In the genomic region with DNA sequence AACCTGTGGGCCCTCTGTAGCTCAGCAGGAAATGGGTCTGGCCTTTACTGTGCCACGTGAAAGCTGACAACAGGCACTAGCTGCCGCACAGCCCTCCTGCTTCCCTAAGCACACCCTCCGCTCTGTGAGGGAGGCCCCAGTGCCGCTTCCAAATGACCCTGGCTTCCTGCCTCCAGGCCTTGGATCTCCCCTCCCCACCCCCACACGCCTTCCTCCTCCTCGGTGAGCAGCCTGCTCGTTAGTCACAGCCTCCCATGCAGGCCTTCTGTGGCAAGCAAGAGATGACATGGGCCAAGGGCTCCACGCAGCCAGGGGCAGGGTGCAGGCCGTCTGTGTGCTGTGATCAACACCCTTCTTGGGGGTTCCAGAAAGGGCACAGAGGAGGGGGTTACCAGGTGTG, we compare ENCODE assay signal across 10 cellular contexts. TPM values are rescaled to one million over a fixed set of nuclear protein-coding genes. Genes with fewer than 3 reads are reported as not detected.
DNase-seq lines count a peak whose midpoint lies in the region; ATAC-seq and TF ChIP-seq lines count a peak whose summit lies in the region.
"Had no signal": no experiment of that assay in that cellular context is flagged by ENCODE, and none has a peak within 500 bp of the region (broad histone marks: within the 10 kb centered on the region; RNA-seq: fewer than 3 reads in every experiment).

No MANE protein-coding gene starts in this region.

- H3K36me3 Mint-ChIP-seq in GM23338 (ENCODE audit: low read depth): peaks cover 7% of the 10 kb centered on the region
- H3K36me3 Mint-ChIP-seq in endodermal cell (ENCODE audit: low read depth): peaks cover 34% of the 10 kb centered on the region
- peaks cover 7% of the 10 kb centered on the region for H3K36me3 Mint-ChIP-seq in activated naive CD4-positive, alpha-beta T cell treated with anti-CD3 and anti-CD28 coated beads, Interleukin-2, amount 10 ng/mL, durations not matched to agents 7 days and 5 days

- 0 out of 3 replicates have a peak, but pooled peaks have one; percentile 14 for ATAC-seq in GM23338
- no peak for ATAC-seq in GM18511 (IDR thresholded peaks at IDR 0.05; ENCODE audit: unreplicated experiment)
- no peak for ATAC-seq in GM21360 (IDR thresholded peaks at IDR 0.05; ENCODE audit: unreplicated experiment)
- ATAC-seq: stimulated activated effector memory CD8-positive, alpha-beta T cell treated with anti-CD3 and anti-CD28 coated beads, Interleukin-12 subunit alpha, Interleukin-12 subunit beta, amount 100 ng/mL, for 72 hours had no signal

- no peaks in the 10 kb centered on the region for H3K36me3 ChIP-seq in GM23338 (ENCODE audit: insufficient read depth)
- peaks cover 56% of the 10 kb centered on the region for H3K36me3 ChIP-seq in endodermal cell (ENCODE audit: control insufficient read depth, insufficient read depth, low read length)
- H3K36me3 ChIP-seq in ovary: no peaks in the 10 kb centered on the region

- H2AFZ ChIP-seq in GM23338: no peak overlapping the region

- H3K9me3 Mint-ChIP-seq in GM23338 (no peaks in the 10 kb centered on the region), endodermal cell (no peaks in the 10 kb centered on the region)
- H3K9me3 Mint-ChIP-seq in activated naive CD4-positive, alpha-beta T cell treated with anti-CD3 and anti-CD28 coated beads, Interleukin-2, amount 10 ng/mL, durations not matched to agents 7 days and 5 days: no peaks in the 10 kb centered on the region
- H3K9me3 Mint-ChIP-seq: stimulated activated effector memory CD8-positive, alpha-beta T cell treated with anti-CD3 and anti-CD28 coated beads, Interleukin-12 subunit alpha, Interleukin-12 subunit beta, amount 100 ng/mL, for 72 hours had no signal

- no peaks in the 10 kb centered on the region for H4K20me1 ChIP-seq in GM23338 (replicated peaks; ENCODE audit: insufficient read depth)

- no peaks in the 10 kb centered on the region for H3K9me2 ChIP-seq in GM23338 (ENCODE audit: insufficient read depth)

- no peak overlapping the region for H3K9ac ChIP-seq in endodermal cell (ENCODE audit: extremely low read depth, low read length, poor library complexity, severe bottlenecking)

- H3K4me3 ChIP-seq in GM23338: no peak overlapping the region
- no peak overlapping the region for H3K4me3 ChIP-seq in endodermal cell (ENCODE audit: low read length)
- H3K4me3 ChIP-seq in ovary: no peak overlapping the region
- H3K4me3 ChIP-seq: cardiac muscle cell had no signal

- no peaks in the 10 kb centered on the region for H3K79me2 ChIP-seq in GM23338 (replicated peaks; ENCODE audit: insufficient read depth)

- no peak for TF ChIP-seq POLR2A in ovary (IDR thresholded peaks at IDR 0.05)

- H3K27ac ChIP-seq in GM23338 (ENCODE audit: low read depth) (no peak overlapping the region), endodermal cell (ENCODE audit: low read depth, low read length) (no peak overlapping the region), ovary (peak overlapping the region in 1 of 2 donors; percentile 27)
- H3K27ac ChIP-seq: cardiac muscle cell had no signal

- H3K4me3 Mint-ChIP-seq in GM23338 (no peak overlapping the region), endodermal cell (no peak overlapping the region)
- H3K4me3 Mint-ChIP-seq in activated naive CD4-positive, alpha-beta T cell treated with anti-CD3 and anti-CD28 coated beads, Interleukin-2, amount 10 ng/mL, durations not matched to agents 7 days and 5 days: no peak overlapping the region
- H3K4me3 Mint-ChIP-seq: stimulated activated effector memory CD8-positive, alpha-beta T cell treated with anti-CD3 and anti-CD28 coated beads, Interleukin-12 subunit alpha, Interleukin-12 subunit beta, amount 100 ng/mL, for 72 hours had no signal

- H3F3A ChIP-seq in GM23338 (replicated peaks; ENCODE audit: low read depth): no peaks in the 10 kb centered on the region

- H3K9me3 ChIP-seq in endodermal cell (ENCODE audit: control insufficient read depth, low read length): no peaks in the 10 kb centered on the region
- no peaks in the 10 kb centered on the region for H3K9me3 ChIP-seq in ovary

- CTCF ChIA-PET in activated naive CD4-positive, alpha-beta T cell treated with anti-CD3 and anti-CD28 coated beads, Interleukin-2, amount 10 ng/mL, durations not matched to agents 7 days and 5 days (lab: Charles Lee): no interaction called here

- no peak for TF ChIP-seq CTCF in GM23338 (conservative IDR thresholded peaks at IDR 0.05; ENCODE audit: low read depth in 2 of 2)
- no peak for TF ChIP-seq CTCF in endodermal cell (conservative IDR thresholded peaks at IDR 0.05)
- no peak for TF ChIP-seq CTCF in ovary (IDR thresholded peaks at IDR 0.05)

- H3K4me1 ChIP-seq in GM23338 (ENCODE audit: insufficient read depth): no peaks in the 10 kb centered on the region
- H3K4me1 ChIP-seq in endodermal cell (ENCODE audit: control insufficient read depth, insufficient read depth, low read length): no peaks in the 10 kb centered on the region
- H3K4me1 ChIP-seq in ovary (ENCODE audit: insufficient read depth): no peaks in the 10 kb centered on the region

- DNase-seq in GM23338 (ENCODE audit: low spot score) (no peak), NCI-H226 (peak; percentile 26), endodermal cell (no peak), ovary (peak; percentile 83 to 88 (median 84))
- no peak for DNase-seq in activated naive CD4-positive, alpha-beta T cell treated with anti-CD3 and anti-CD28 coated beads, Interleukin-2, amount 10 ng/mL, durations not matched to agents 7 days and 5 days
- DNase-seq: activated T-cell treated with anti-CD3 and anti-CD28 coated beads, Interleukin-2, amount 50 U/mL, for 1 hour had no signal

- H3K27me3 ChIP-seq in GM23338 (ENCODE audit: insufficient read depth) (no peaks in the 10 kb centered on the region), endodermal cell (ENCODE audit: control insufficient read depth, insufficient read depth, low read length, poor library complexity, severe bottlenecking) (no peaks in the 10 kb centered on the region), ovary (no peaks in the 10 kb centered on the region)
- H3K27me3 ChIP-seq: cardiac muscle cell had no signal

- WGBS in endodermal cell (ENCODE audit: insufficient coverage in 1 of 2, insufficient read length in 1 of 2), 2 experiments: 86 to 87% methylated on average over 5 to 9 of the region's 9 CpGs
- 13 to 17% (median 14%) methylated on average over 9 of the region's 9 CpGs for WGBS in ovary, 3 donors

- TF ChIP-seq EP300 in ovary (IDR thresholded peaks at IDR 0.05): no peak

- no peak overlapping the region for H3K4me2 ChIP-seq in GM23338

- H3K27me3 Mint-ChIP-seq in GM23338 (ENCODE audit: insufficient read depth, low read depth, poor library complexity): peaks cover 8% of the 10 kb centered on the region
- no peaks in the 10 kb centered on the region for H3K27me3 Mint-ChIP-seq in endodermal cell (ENCODE audit: insufficient read depth)
- no peaks in the 10 kb centered on the region for H3K27me3 Mint-ChIP-seq in activated naive CD4-positive, alpha-beta T cell treated with anti-CD3 and anti-CD28 coated beads, Interleukin-2, amount 10 ng/mL, durations not matched to agents 7 days and 5 days

- intact Hi-C loops in ovary (cut with DNase I): no loop called here

- H3K27ac Mint-ChIP-seq in GM23338: no peak overlapping the region
- peak overlapping the region; percentile 44 for H3K27ac Mint-ChIP-seq in endodermal cell
- H3K27ac Mint-ChIP-seq in activated naive CD4-positive, alpha-beta T cell treated with anti-CD3 and anti-CD28 coated beads, Interleukin-2, amount 10 ng/mL, durations not matched to agents 7 days and 5 days: no peak overlapping the region

- peaks cover 6% of the 10 kb centered on the region; the same call in 1 of the 3 replicates for H3K4me1 Mint-ChIP-seq in GM23338
- peaks cover 9% of the 10 kb centered on the region for H3K4me1 Mint-ChIP-seq in endodermal cell
- no peaks in the 10 kb centered on the region for H3K4me1 Mint-ChIP-seq in activated naive CD4-positive, alpha-beta T cell treated with anti-CD3 and anti-CD28 coated beads, Interleukin-2, amount 10 ng/mL, durations not matched to agents 7 days and 5 days
- H3K4me1 Mint-ChIP-seq: stimulated activated effector memory CD8-positive, alpha-beta T cell treated with anti-CD3 and anti-CD28 coated beads, Interleukin-12 subunit alpha, Interleukin-12 subunit beta, amount 100 ng/mL, for 72 hours had no signal

TF ChIP-seq in GM23338, 12 proteins besides CTCF, POLR2A, EP300 and RAD21 (continues in another document):
- TF ChIP-seq ZNF331 (CRISPR knock-in tag; IDR thresholded peaks at IDR 0.05; ENCODE audit: low read depth): no peak
- no peak for TF ChIP-seq NANOG (IDR thresholded peaks at IDR 0.05; ENCODE audit: borderline replicate concordance)
- TF ChIP-seq POLR2AphosphoS5 (IDR thresholded peaks at IDR 0.05; ENCODE audit: low read depth): no peak

RNA-seq across cellular contexts. Expression of gene RASL10A, which starts 15.3 kb away (rescaled TPM):
- 0.54 and 3.0 TPM in 2 replicates for total RNA-seq in GM23338 (2014; rRNA removed; shearing (Covaris generic))
- polyA plus RNA-seq in GM23338 (2016; fragmentation: Nextera tagmentation; extraction: Ambion mirVana): 0.99 and 1.6 TPM in 2 replicates
- total RNA-seq in endodermal cell: 1 to 10 TPM; 1.3 TPM
- polyA plus RNA-seq in endodermal cell (2013, experiment 1 of 2): 1.0 TPM
- polyA plus RNA-seq in endodermal cell (2013, experiment 2 of 2): 1.1 TPM
- total RNA-seq in ovary: under 1 TPM in 4 of 7 donors, not detected in 3; 0.22 to 0.53 (median 0.41) TPM
- polyA plus RNA-seq in ovary: under 1 TPM; 0.30 to 0.45 TPM

RNA-seq across cellular contexts. Expression of gene GAS2L1, which starts 24.3 kb away (rescaled TPM):
- total RNA-seq in GM23338 (2014; rRNA removed; shearing (Covaris generic)): 4.9 and 9.5 TPM in 2 replicates
- polyA plus RNA-seq in GM23338 (2016; fragmentation: Nextera tagmentation; extraction: Ambion mirVana) (3.7 and 5.2 TPM in 2 replicates), ovary (1 to 10 TPM; 2.1 to 9.8 TPM)
- total RNA-seq in endodermal cell (10 to 100 TPM; 22.2 to 24.9 TPM), ovary (10 to 100 TPM in 4 of 7 donors, 1 to 10 TPM in 3; 6.2 to 21.0 (median 12.5) TPM)
- 13.9 TPM for polyA plus RNA-seq in endodermal cell (2013, experiment 1 of 2)
- 14.7 TPM for polyA plus RNA-seq in endodermal cell (2013, experiment 2 of 2)

RNA-seq across cellular contexts. Expression of gene AP1B1, which starts 57.6 kb away (rescaled TPM):
- total RNA-seq in GM23338 (2014; rRNA removed; shearing (Covaris generic)): 67.5 and 74.4 TPM in 2 replicates
- polyA plus RNA-seq in GM23338 (2016; fragmentation: Nextera tagmentation; extraction: Ambion mirVana) (19.5 TPM in 2 replicates), ovary (10 to 100 TPM; 17.7 to 43.6 TPM)
- total RNA-seq in endodermal cell (10 to 100 TPM; 64.9 to 76.6 TPM), ovary (10 to 100 TPM; 19.0 to 54.0 (median 36.8) TPM)
- 51.3 TPM for polyA plus RNA-seq in endodermal cell (2013, experiment 1 of 2)
- polyA plus RNA-seq in endodermal cell (2013, experiment 2 of 2): 49.8 TPM

Comparison
In these comparisons a context has a peak if more than half of its experiments do, and no peak if none do; other contexts are left out.
1. DNase-seq: peak in NCI-H226 (single experiment) and ovary (5 of 5); none in GM23338 (single experiment), endodermal cell (single experiment) and activated naive CD4-positive, alpha-beta T cell treated with anti-CD3 and anti-CD28 coated beads, Interleukin-2, amount 10 ng/mL, durations not matched to agents 7 days and 5 days (single experiment).